ENCODE assay signal across 1 cellular context in genomic region chr19:48993175-48994034, GRCh38.
A peak's percentile ranks its signal among the peaks of the same experiment; 100 is the strongest.
TF ChIP-seq lines count a peak whose summit lies in the region.

Gene GYS1, minus strand, starts transcription at chr19:48993309. Its CDS starts 197 bp downstream, at chr19:48993112.
Gene RUVBL2, plus strand, starts transcription at chr19:48993887. Its CDS starts 25 bp downstream, at chr19:48993912.

TF ChIP-seq in GM12878, 131 proteins besides CTCF, POLR2A, EP300 and RAD21 (continued from another document):
- TF ChIP-seq ELK1 (IDR thresholded peaks at IDR 0.05; ENCODE audit: low read depth, low read length) (no peak), YY1 (IDR thresholded peaks at IDR 0.05; ENCODE audit: low read depth, low read length) (peak; percentile 94), KDM1A (IDR thresholded peaks at IDR 0.05; ENCODE audit: borderline replicate concordance) (no peak), FOXK2 (IDR thresholded peaks at IDR 0.05) (peak; percentile 80), ATF3 (IDR thresholded peaks at IDR 0.05; ENCODE audit: borderline replicate concordance, extremely low read depth, low read depth, low read length) (no peak), HCFC1 (IDR thresholded peaks at IDR 0.05; ENCODE audit: low read length) (peak; percentile 68), NFYA (IDR thresholded peaks at IDR 0.05; ENCODE audit: borderline replicate concordance, low read depth, low read length) (no peak; the same call in 1 of the 2 replicates), TAF1 (IDR thresholded peaks at IDR 0.05; ENCODE audit: borderline replicate concordance, low read depth, low read length) (peak; percentile 87), PAX5 (IDR thresholded peaks at IDR 0.05; ENCODE audit: borderline replicate concordance, low read depth, low read length) (peak; percentile 46; the same call in 1 of the 2 replicates), MTA2 (IDR thresholded peaks at IDR 0.05; ENCODE audit: low read depth) (peak; percentile 84), ATF2 (IDR thresholded peaks at IDR 0.05; ENCODE audit: low read length) (no peak), EGR1 (IDR thresholded peaks at IDR 0.05; ENCODE audit: borderline replicate concordance in 1 of 2, low read depth in 2 of 2, low read length in 2 of 2) (peak in 1 of 2 experiments; percentile 73; a peak in 2 of 3 replicates), LARP7 (IDR thresholded peaks at IDR 0.05) (0 out of 2 replicates have a peak, but pooled peaks have one; percentile 7), SUPT20H (IDR thresholded peaks at IDR 0.05; ENCODE audit: borderline replicate concordance, control insufficient read depth, low read depth, low read length) (no peak), POLR2AphosphoS5 (IDR thresholded peaks at IDR 0.05; ENCODE audit: low read length) (peak; percentile 83), ZNF274 (IDR thresholded peaks at IDR 0.05; ENCODE audit: insufficient read depth, insufficient read length) (no peak), MYB (IDR thresholded peaks at IDR 0.05; ENCODE audit: borderline replicate concordance, low read depth, low read length) (peak; percentile 93), TCF12 (IDR thresholded peaks at IDR 0.05; ENCODE audit: low read depth, low read length) (no peak; the same call in 1 of the 2 replicates), TBL1XR1 (IDR thresholded peaks at IDR 0.05; ENCODE audit: low read depth, low read length) (no peak), GABPA (IDR thresholded peaks at IDR 0.05; ENCODE audit: low read depth) (peak; percentile 97), GATAD2B (conservative IDR thresholded peaks at IDR 0.05; ENCODE audit: low read depth) (peak; percentile 93), SRF (IDR thresholded peaks at IDR 0.05; ENCODE audit: low read depth in 2 of 2, low read length in 2 of 2) (no peak), SMAD5 (IDR thresholded peaks at IDR 0.05; ENCODE audit: low read depth) (peak; percentile 71; the same call in 1 of the 2 replicates), MXI1 (IDR thresholded peaks at IDR 0.05; ENCODE audit: low read depth, low read length) (peak; percentile 96), TARDBP (IDR thresholded peaks at IDR 0.05; ENCODE audit: borderline replicate concordance) (0 out of 2 replicates have a peak, but pooled peaks have one; percentile 19), HDAC2 (IDR thresholded peaks at IDR 0.05) (no peak), ESRRA (IDR thresholded peaks at IDR 0.05; ENCODE audit: low read length) (no peak), PBX3 (IDR thresholded peaks at IDR 0.05; ENCODE audit: insufficient replicate concordance, low read depth, low read length) (peak; percentile 96), NFIC (IDR thresholded peaks at IDR 0.05; ENCODE audit: low read depth, low read length) (no peak; the same call in 1 of the 2 replicates), SREBF2 (IDR thresholded peaks at IDR 0.05; ENCODE audit: low read length) (peak; percentile 34; the same call in 1 of the 2 replicates), ZSCAN29 (IDR thresholded peaks at IDR 0.05) (no peak; the same call in 1 of the 2 replicates), STAT1 (conservative IDR thresholded peaks at IDR 0.05) (peak; percentile 86; the same call in 1 of the 2 replicates), MEF2A (IDR thresholded peaks at IDR 0.05; ENCODE audit: insufficient read depth, low read depth, low read length) (no peak), HDGF (IDR thresholded peaks at IDR 0.05) (peak; percentile 87), RB1 (IDR thresholded peaks at IDR 0.05; ENCODE audit: borderline replicate concordance) (no peak; the same call in 1 of the 2 replicates), IKZF2 (IDR thresholded peaks at IDR 0.05) (peak; percentile 97 to 98), TCF7 (IDR thresholded peaks at IDR 0.05; ENCODE audit: borderline replicate concordance) (no peak), WRNIP1 (IDR thresholded peaks at IDR 0.05; ENCODE audit: borderline replicate concordance, low read depth, low read length) (0 out of 2 replicates have a peak, but pooled peaks have one; percentile 26), ASH2L (IDR thresholded peaks at IDR 0.05; ENCODE audit: borderline replicate concordance, low read depth) (no peak), MLLT1 (IDR thresholded peaks at IDR 0.05) (peak; percentile 66; the same call in 1 of the 2 replicates), NR2F1 (conservative IDR thresholded peaks at IDR 0.05) (0 out of 2 replicates have a peak, but pooled peaks have one; percentile 12), KLF5 (IDR thresholded peaks at IDR 0.05; ENCODE audit: partially characterized antibody) (peak; percentile 85), SUZ12 (IDR thresholded peaks at IDR 0.05; ENCODE audit: unreplicated experiment) (no peak), YBX1 (IDR thresholded peaks at IDR 0.05) (no peak)
- TF ChIP-seq, protein P1, sequence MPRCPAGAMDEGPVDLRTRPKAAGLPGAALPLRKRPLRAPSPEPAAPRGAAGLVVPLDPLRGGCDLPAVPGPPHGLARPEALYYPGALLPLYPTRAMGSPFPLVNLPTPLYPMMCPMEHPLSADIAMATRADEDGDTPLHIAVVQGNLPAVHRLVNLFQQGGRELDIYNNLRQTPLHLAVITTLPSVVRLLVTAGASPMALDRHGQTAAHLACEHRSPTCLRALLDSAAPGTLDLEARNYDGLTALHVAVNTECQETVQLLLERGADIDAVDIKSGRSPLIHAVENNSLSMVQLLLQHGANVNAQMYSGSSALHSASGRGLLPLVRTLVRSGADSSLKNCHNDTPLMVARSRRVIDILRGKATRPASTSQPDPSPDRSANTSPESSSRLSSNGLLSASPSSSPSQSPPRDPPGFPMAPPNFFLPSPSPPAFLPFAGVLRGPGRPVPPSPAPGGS (IDR thresholded peaks at IDR 0.05; ENCODE audit: borderline replicate concordance, insufficient read depth, low read depth, low read length, poor library complexity, severe bottlenecking) = no peak
- TF ChIP-seq, protein P2, sequence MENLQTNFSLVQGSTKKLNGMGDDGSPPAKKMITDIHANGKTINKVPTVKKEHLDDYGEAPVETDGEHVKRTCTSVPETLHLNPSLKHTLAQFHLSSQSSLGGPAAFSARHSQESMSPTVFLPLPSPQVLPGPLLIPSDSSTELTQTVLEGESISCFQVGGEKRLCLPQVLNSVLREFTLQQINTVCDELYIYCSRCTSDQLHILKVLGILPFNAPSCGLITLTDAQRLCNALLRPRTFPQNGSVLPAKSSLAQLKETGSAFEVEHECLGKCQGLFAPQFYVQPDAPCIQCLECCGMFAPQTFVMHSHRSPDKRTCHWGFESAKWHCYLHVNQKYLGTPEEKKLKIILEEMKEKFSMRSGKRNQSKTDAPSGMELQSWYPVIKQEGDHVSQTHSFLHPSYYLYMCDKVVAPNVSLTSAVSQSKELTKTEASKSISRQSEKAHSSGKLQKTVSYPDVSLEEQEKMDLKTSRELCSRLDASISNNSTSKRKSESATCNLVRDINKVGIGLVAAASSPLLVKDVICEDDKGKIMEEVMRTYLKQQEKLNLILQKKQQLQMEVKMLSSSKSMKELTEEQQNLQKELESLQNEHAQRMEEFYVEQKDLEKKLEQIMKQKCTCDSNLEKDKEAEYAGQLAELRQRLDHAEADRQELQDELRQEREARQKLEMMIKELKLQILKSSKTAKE (IDR thresholded peaks at IDR 0.05; ENCODE audit: low read depth, poor library complexity, severe bottlenecking) = no peak
- TF ChIP-seq, protein P3, sequence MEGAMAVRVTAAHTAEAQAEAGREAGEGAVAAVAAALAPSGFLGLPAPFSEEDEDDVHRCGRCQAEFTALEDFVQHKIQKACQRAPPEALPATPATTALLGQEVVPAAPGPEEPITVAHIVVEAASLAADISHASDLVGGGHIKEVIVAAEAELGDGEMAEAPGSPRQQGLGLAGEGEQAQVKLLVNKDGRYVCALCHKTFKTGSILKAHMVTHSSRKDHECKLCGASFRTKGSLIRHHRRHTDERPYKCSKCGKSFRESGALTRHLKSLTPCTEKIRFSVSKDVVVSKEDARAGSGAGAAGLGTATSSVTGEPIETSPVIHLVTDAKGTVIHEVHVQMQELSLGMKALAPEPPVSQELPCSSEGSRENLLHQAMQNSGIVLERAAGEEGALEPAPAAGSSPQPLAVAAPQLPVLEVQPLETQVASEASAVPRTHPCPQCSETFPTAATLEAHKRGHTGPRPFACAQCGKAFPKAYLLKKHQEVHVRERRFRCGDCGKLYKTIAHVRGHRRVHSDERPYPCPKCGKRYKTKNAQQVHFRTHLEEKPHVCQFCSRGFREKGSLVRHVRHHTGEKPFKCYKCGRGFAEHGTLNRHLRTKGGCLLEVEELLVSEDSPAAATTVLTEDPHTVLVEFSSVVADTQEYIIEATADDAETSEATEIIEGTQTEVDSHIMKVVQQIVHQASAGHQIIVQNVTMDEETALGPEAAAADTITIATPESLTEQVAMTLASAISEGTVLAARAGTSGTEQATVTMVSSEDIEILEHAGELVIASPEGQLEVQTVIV (IDR thresholded peaks at IDR 0.05; ENCODE audit: borderline replicate concordance, partially characterized antibody) = peak; percentile 33
